8 cellular contexts compared by ENCODE assay signal in genomic region chr10:101778781-101779543, GRCh38. TPM values are rescaled to one million over a fixed set of nuclear protein-coding genes. Genes with fewer than 3 reads are reported as not detected.
DNase-seq lines count a peak whose midpoint lies in the region; ATAC-seq and FAIRE-seq lines count a peak whose summit lies in the region.

No MANE protein-coding gene starts in this region.

- ATAC-seq in GM18907 (IDR thresholded peaks at IDR 0.05; ENCODE audit: unreplicated experiment) = no peak
- ATAC-seq in HG03097 (IDR thresholded peaks at IDR 0.05; ENCODE audit: low FRiP score, unreplicated experiment) = no peak

- H3K4me3 ChIP-seq in iPS-11a (ENCODE audit: low read depth, low read length) = peak overlapping the region; percentile 40
- peak overlapping the region in 1 of 2 donors; percentile 39 for H3K4me3 ChIP-seq in small intestine (ENCODE audit: low read depth in 1 of 2, low read length in 2 of 2)

- H3K36me3 Mint-ChIP-seq in activated naive CD8-positive, alpha-beta T cell treated with anti-CD3 and anti-CD28 coated beads for 36 hours = peaks cover 45% of the 10 kb centered on the region

- H3K9me3 ChIP-seq in small intestine (ENCODE audit: control insufficient read depth, low read depth) = no peaks in the 10 kb centered on the region

- DNase-seq in NCI-H2171 treated with DMSO at 0.1 percent for 48 hours (lab: John Stamatoyannopoulos, UW) (peak; percentile 69), NCI-H2171 (lab: John Stamatoyannopoulos, UW) (no peak), small intestine (peak; percentile 85), GOT3 (lab: John Stamatoyannopoulos, UW) (no peak)
- DNase-seq in activated naive CD8-positive, alpha-beta T cell treated with anti-CD3 and anti-CD28 coated beads for 36 hours = peak; percentile 37

- peaks cover 7 to 34% of the 10 kb centered on the region in 2 donors for H3K27me3 ChIP-seq in small intestine (ENCODE audit: control insufficient read depth in 2 of 2, insufficient read depth in 2 of 2, low read length in 2 of 2)

- H3K27ac ChIP-seq in small intestine (ENCODE audit: low read depth in 1 of 2, low read length in 1 of 2) = no peak overlapping the region

- no peaks in the 10 kb centered on the region for H3K36me3 ChIP-seq in small intestine (ENCODE audit: control insufficient read depth in 2 of 2, insufficient read depth in 2 of 2, low read length in 2 of 2)

- 2 to 5% (median 5%) methylated on average over 58 of the region's 58 CpGs for WGBS in small intestine, 3 donors

- H3K4me1 ChIP-seq in small intestine (ENCODE audit: control insufficient read depth in 2 of 2, insufficient read depth in 1 of 2, low read depth in 1 of 2, low read length in 1 of 2) = peaks cover 2 to 8% of the 10 kb centered on the region in 2 donors

- FAIRE-seq in small intestine (lab: Jason Lieb, UNC) = no peak

- H3K27ac Mint-ChIP-seq in activated naive CD8-positive, alpha-beta T cell treated with anti-CD3 and anti-CD28 coated beads for 36 hours = no peak overlapping the region

- peaks cover 37% of the 10 kb centered on the region for H3K4me1 Mint-ChIP-seq in activated naive CD8-positive, alpha-beta T cell treated with anti-CD3 and anti-CD28 coated beads for 36 hours

- H3K4me3 Mint-ChIP-seq in activated naive CD8-positive, alpha-beta T cell treated with anti-CD3 and anti-CD28 coated beads for 36 hours = peak overlapping the region; percentile 73

- H3K27me3 Mint-ChIP-seq in activated naive CD8-positive, alpha-beta T cell treated with anti-CD3 and anti-CD28 coated beads for 36 hours = peaks cover 44% of the 10 kb centered on the region

- no peaks in the 10 kb centered on the region for H3K9me3 Mint-ChIP-seq in activated naive CD8-positive, alpha-beta T cell treated with anti-CD3 and anti-CD28 coated beads for 36 hours

RNA-seq across cellular contexts. Expression of gene FGF8, which starts 3.0 kb away (rescaled TPM):
- not detected for total RNA-seq in activated naive CD8-positive, alpha-beta T cell treated with anti-CD3 and anti-CD28 coated beads for 36 hours
- under 1 TPM in 1 of 3 donors, not detected in 2; 0.12 TPM for polyA plus RNA-seq in small intestine

RNA-seq across cellular contexts. Expression of gene NPM3, which starts 4.3 kb away (rescaled TPM):
- total RNA-seq in activated naive CD8-positive, alpha-beta T cell treated with anti-CD3 and anti-CD28 coated beads for 36 hours = 100 to 1,000 TPM; 255 to 260 TPM
- polyA plus RNA-seq in small intestine = 10 to 100 TPM in 2 of 3 donors, 1 to 10 TPM in 1; 2.5 to 49.8 (median 14.9) TPM

RNA-seq across cellular contexts. Expression of gene OGA, which starts 39.3 kb away (rescaled TPM):
- total RNA-seq in activated naive CD8-positive, alpha-beta T cell treated with anti-CD3 and anti-CD28 coated beads for 36 hours = 100 to 1,000 TPM in 1 of 2 experiments, 10 to 100 TPM in 1; 92.2 to 100 TPM
- polyA plus RNA-seq in small intestine = 10 to 100 TPM; 26.5 to 34.0 (median 28.5) TPM

Comparison
In these comparisons a context has a peak if more than half of its experiments do, and no peak if none do; other contexts are left out.
1. DNase-seq: peak in NCI-H2171 treated with DMSO at 0.1 percent for 48 hours (single experiment), activated naive CD8-positive, alpha-beta T cell treated with anti-CD3 and anti-CD28 coated beads for 36 hours (single experiment) and small intestine (single experiment); none in NCI-H2171 (single experiment) and GOT3 (single experiment).